ENCODE assay signal across 23 cellular contexts in genomic region chr7:37229381-37229780, GRCh38.
"Had no signal": no experiment of that assay in that cellular context is flagged by ENCODE, and none has a peak within 500 bp of the region (broad histone marks: within the 10 kb centered on the region; RNA-seq: fewer than 3 reads in every experiment).

No MANE protein-coding gene starts in this region.

- H3K9me3 ChIP-seq: esophagus muscularis mucosa, heart right ventricle, ovary, psoas muscle, sigmoid colon, stomach, thoracic aorta, vagina had no signal

- H3K36me3 ChIP-seq: esophagus muscularis mucosa, ovary, sigmoid colon, stomach, thoracic aorta, vagina had no signal

- ATAC-seq: left colon; natural killer cell; stimulated activated effector memory CD8-positive, alpha-beta T cell treated with anti-CD3 and anti-CD28 coated beads, Interleukin-12 subunit alpha, Interleukin-12 subunit beta, amount 100 ng/mL, for 72 hours had no signal

- H3K4me1 ChIP-seq: psoas muscle had no signal

- H3K27me3 ChIP-seq: esophagus muscularis mucosa, heart right ventricle, ovary, sigmoid colon, stomach, vagina had no signal

- DNase-seq: effector memory CD4-positive, alpha-beta T cell; foreskin melanocyte; glutamatergic neuron; heart right ventricle; hippocampal formation; left colon; natural killer cell; occipital lobe; ovary; posterior cingulate gyrus; psoas muscle; right cardiac atrium; sigmoid colon; stimulated activated CD4-positive, alpha-beta T cell treated with anti-CD3 and anti-CD28 coated beads, Interleukin-2, amount 100 ng/mL, for 24 hours; stimulated activated CD4-positive, alpha-beta T cell treated with anti-CD3 and anti-CD28 coated beads, Interleukin-4, amount 100 ng/mL, for 24 hours; stimulated activated naive CD4-positive, alpha-beta T cell treated with Interleukin-2 at 50 U/mL for 16 hours; stomach; trophoblast cell had no signal

- H3K4me3 ChIP-seq: esophagus muscularis mucosa, heart right ventricle, lung, ovary, psoas muscle, sigmoid colon, stomach, thoracic aorta, vagina had no signal

- H3K27ac ChIP-seq: esophagus muscularis mucosa, ovary, psoas muscle, sigmoid colon, stomach, thoracic aorta, vagina had no signal
